ENCODE assay signal across 1 cellular context in genomic region chr2:177264209-177264538, GRCh38.
TF ChIP-seq lines count a peak whose summit lies in the region.

No MANE protein-coding gene starts in this region.

TF ChIP-seq in K562, 482 proteins besides CTCF, POLR2A, EP300 and RAD21 (continued from another document and continues in another):
- TF ChIP-seq ARID4B (CRISPR knock-in tag; IDR thresholded peaks at IDR 0.05) (no peak), TEAD4 (IDR thresholded peaks at IDR 0.05; ENCODE audit: low read length) (no peak), TEAD4 (CRISPR knock-in tag; IDR thresholded peaks at IDR 0.05; ENCODE audit: borderline replicate concordance) (no peak), ZNF282 (CRISPR knock-in tag; IDR thresholded peaks at IDR 0.05) (peak; percentile 11; the same call in 1 of the 2 replicates), ZC3H8 (IDR thresholded peaks at IDR 0.05) (no peak), ETV6 (IDR thresholded peaks at IDR 0.05; ENCODE audit: borderline replicate concordance in 1 of 2, low read depth in 2 of 2, low read length in 1 of 2) (no peak), ETV6 (CRISPR knock-in tag; IDR thresholded peaks at IDR 0.05; ENCODE audit: borderline replicate concordance) (peak; percentile 83; the same call in 1 of the 2 replicates), RBM22 (IDR thresholded peaks at IDR 0.05; ENCODE audit: low read depth, low read length, poor library complexity, severe bottlenecking) (no peak), MED1 (CRISPR knock-in tag; IDR thresholded peaks at IDR 0.05; ENCODE audit: borderline replicate concordance) (peak; percentile 74; the same call in 1 of the 2 replicates), HDAC6 (IDR thresholded peaks at IDR 0.05; ENCODE audit: low read depth, low read length) (no peak), FIP1L1 (IDR thresholded peaks at IDR 0.05; ENCODE audit: low read depth, low read length, poor library complexity, severe bottlenecking) (peak; percentile 77), RBM25 (IDR thresholded peaks at IDR 0.05; ENCODE audit: low read depth, low read length, severe bottlenecking) (no peak), ZNF3 (CRISPR knock-in tag; IDR thresholded peaks at IDR 0.05) (no peak), ZNF263 (CRISPR knock-in tag; IDR thresholded peaks at IDR 0.05; ENCODE audit: borderline replicate concordance) (no peak), ETS1 (conservative IDR thresholded peaks at IDR 0.05; ENCODE audit: control insufficient read depth, low read depth, low read length) (no peak), L3MBTL2 (IDR thresholded peaks at IDR 0.05) (no peak), ZFP30 (CRISPR knock-in tag; IDR thresholded peaks at IDR 0.05; ENCODE audit: borderline replicate concordance) (no peak), XRCC4 (IDR thresholded peaks at IDR 0.05; ENCODE audit: extremely low read depth, insufficient read depth, insufficient read length) (no peak), HDAC2 (IDR thresholded peaks at IDR 0.05) (no peak), ZNF512 (tag; IDR thresholded peaks at IDR 0.05) (no peak), ZNF445 (CRISPR knock-in tag; IDR thresholded peaks at IDR 0.05; ENCODE audit: low read depth) (no peak), ZNF717 (CRISPR knock-in tag; IDR thresholded peaks at IDR 0.05) (no peak), GABPB2 (CRISPR knock-in tag; conservative IDR thresholded peaks at IDR 0.05) (no peak), COPS2 (conservative IDR thresholded peaks at IDR 0.05) (no peak), MECOM (CRISPR knock-in tag; IDR thresholded peaks at IDR 0.05) (no peak), POLR2AphosphoS5 (IDR thresholded peaks at IDR 0.05; ENCODE audit: control insufficient read depth, insufficient read depth, low read depth, low read length) (no peak), LEF1 (IDR thresholded peaks at IDR 0.05) (no peak), ZNF57 (CRISPR knock-in tag; IDR thresholded peaks at IDR 0.05) (no peak), KAT8 (IDR thresholded peaks at IDR 0.05; ENCODE audit: low read depth) (no peak), ZNF551 (CRISPR knock-in tag; IDR thresholded peaks at IDR 0.05) (no peak), ZNF217 (CRISPR knock-in tag; IDR thresholded peaks at IDR 0.05) (no peak), ZFX (CRISPR knock-in tag; IDR thresholded peaks at IDR 0.05) (peak; percentile 16), RB1 (IDR thresholded peaks at IDR 0.05; ENCODE audit: low read depth) (no peak), ZNF395 (CRISPR knock-in tag; IDR thresholded peaks at IDR 0.05) (no peak), TGIF2 (CRISPR knock-in tag; IDR thresholded peaks at IDR 0.05) (0 out of 2 replicates have a peak, but pooled peaks have one; percentile 64), ZNF583 (CRISPR knock-in tag; IDR thresholded peaks at IDR 0.05) (no peak), NFIX (CRISPR knock-in tag; IDR thresholded peaks at IDR 0.05; ENCODE audit: low read depth) (no peak), CXXC5 (CRISPR knock-in tag; IDR thresholded peaks at IDR 0.05) (no peak), ZNF75A (CRISPR knock-in tag; IDR thresholded peaks at IDR 0.05) (no peak), ZNF274 (IDR thresholded peaks at IDR 0.05; ENCODE audit: borderline replicate concordance, low read depth, low read length) (no peak), SAFB (IDR thresholded peaks at IDR 0.05; ENCODE audit: borderline replicate concordance, low read depth, low read length) (peak; percentile 23; the same call in 1 of the 2 replicates), ESRRA (IDR thresholded peaks at IDR 0.05; ENCODE audit: borderline replicate concordance, low read depth) (no peak), SMAD4 (CRISPR knock-in tag; conservative IDR thresholded peaks at IDR 0.05) (no peak), BCOR (IDR thresholded peaks at IDR 0.05) (no peak), SMARCB1 (IDR thresholded peaks at IDR 0.05; ENCODE audit: insufficient read length, low read depth) (no peak), NFRKB (IDR thresholded peaks at IDR 0.05; ENCODE audit: low read depth) (no peak; the same call in 1 of the 2 replicates)
- TF ChIP-seq, protein P1, sequence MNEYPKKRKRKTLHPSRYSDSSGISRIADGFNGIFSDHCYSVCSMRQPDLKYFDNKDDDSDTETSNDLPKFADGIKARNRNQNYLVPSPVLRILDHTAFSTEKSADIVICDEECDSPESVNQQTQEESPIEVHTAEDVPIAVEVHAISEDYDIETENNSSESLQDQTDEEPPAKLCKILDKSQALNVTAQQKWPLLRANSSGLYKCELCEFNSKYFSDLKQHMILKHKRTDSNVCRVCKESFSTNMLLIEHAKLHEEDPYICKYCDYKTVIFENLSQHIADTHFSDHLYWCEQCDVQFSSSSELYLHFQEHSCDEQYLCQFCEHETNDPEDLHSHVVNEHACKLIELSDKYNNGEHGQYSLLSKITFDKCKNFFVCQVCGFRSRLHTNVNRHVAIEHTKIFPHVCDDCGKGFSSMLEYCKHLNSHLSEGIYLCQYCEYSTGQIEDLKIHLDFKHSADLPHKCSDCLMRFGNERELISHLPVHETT (CRISPR knock-in tag; conservative IDR thresholded peaks at IDR 0.05 in 1 of 2, IDR thresholded peaks at IDR 0.05 in 1 of 2): no peak
- TF ChIP-seq, protein P2, sequence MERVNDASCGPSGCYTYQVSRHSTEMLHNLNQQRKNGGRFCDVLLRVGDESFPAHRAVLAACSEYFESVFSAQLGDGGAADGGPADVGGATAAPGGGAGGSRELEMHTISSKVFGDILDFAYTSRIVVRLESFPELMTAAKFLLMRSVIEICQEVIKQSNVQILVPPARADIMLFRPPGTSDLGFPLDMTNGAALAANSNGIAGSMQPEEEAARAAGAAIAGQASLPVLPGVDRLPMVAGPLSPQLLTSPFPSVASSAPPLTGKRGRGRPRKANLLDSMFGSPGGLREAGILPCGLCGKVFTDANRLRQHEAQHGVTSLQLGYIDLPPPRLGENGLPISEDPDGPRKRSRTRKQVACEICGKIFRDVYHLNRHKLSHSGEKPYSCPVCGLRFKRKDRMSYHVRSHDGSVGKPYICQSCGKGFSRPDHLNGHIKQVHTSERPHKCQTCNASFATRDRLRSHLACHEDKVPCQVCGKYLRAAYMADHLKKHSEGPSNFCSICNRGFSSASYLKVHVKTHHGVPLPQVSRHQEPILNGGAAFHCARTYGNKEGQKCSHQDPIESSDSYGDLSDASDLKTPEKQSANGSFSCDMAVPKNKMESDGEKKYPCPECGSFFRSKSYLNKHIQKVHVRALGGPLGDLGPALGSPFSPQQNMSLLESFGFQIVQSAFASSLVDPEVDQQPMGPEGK (CRISPR knock-in tag; IDR thresholded peaks at IDR 0.05; ENCODE audit: borderline replicate concordance): no peak
- TF ChIP-seq, protein P3, sequence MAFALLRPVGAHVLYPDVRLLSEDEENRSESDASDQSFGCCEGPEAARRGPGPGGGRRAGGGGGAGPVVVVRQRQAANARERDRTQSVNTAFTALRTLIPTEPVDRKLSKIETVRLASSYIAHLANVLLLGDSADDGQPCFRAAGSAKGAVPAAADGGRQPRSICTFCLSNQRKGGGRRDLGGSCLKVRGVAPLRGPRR (CRISPR knock-in tag; IDR thresholded peaks at IDR 0.05): no peak
- TF ChIP-seq, protein P4, sequence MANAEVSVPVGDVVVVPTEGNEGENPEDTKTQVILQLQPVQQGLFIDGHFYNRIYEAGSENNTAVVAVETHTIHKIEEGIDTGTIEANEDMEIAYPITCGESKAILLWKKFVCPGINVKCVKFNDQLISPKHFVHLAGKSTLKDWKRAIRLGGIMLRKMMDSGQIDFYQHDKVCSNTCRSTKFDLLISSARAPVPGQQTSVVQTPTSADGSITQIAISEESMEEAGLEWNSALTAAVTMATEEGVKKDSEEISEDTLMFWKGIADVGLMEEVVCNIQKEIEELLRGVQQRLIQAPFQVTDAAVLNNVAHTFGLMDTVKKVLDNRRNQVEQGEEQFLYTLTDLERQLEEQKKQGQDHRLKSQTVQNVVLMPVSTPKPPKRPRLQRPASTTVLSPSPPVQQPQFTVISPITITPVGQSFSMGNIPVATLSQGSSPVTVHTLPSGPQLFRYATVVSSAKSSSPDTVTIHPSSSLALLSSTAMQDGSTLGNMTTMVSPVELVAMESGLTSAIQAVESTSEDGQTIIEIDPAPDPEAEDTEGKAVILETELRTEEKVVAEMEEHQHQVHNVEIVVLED (CRISPR knock-in tag; IDR thresholded peaks at IDR 0.05): no peak
- TF ChIP-seq, protein P5, sequence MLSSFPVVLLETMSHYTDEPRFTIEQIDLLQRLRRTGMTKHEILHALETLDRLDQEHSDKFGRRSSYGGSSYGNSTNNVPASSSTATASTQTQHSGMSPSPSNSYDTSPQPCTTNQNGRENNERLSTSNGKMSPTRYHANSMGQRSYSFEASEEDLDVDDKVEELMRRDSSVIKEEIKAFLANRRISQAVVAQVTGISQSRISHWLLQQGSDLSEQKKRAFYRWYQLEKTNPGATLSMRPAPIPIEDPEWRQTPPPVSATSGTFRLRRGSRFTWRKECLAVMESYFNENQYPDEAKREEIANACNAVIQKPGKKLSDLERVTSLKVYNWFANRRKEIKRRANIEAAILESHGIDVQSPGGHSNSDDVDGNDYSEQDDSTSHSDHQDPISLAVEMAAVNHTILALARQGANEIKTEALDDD (IDR thresholded peaks at IDR 0.05): no peak
